ENCODE assay signal across 18 cellular contexts in genomic region chr5:59473611-59474010, GRCh38.
"Had no signal": no experiment of that assay in that cellular context is flagged by ENCODE, and none has a peak within 500 bp of the region (broad histone marks: within the 10 kb centered on the region; RNA-seq: fewer than 3 reads in every experiment).

No MANE protein-coding gene starts in this region.

- H3K9me3 ChIP-seq: adrenal gland had no signal

- H3K27me3 ChIP-seq: adrenal gland, brain microvascular endothelial cell, cardiac muscle cell had no signal

- H3K4me1 ChIP-seq: adrenal gland had no signal

- DNase-seq: activated CD4-positive, alpha-beta T cell treated with anti-CD3 and anti-CD28 coated beads for 4 hours; activated CD8-positive, alpha-beta memory T cell treated with anti-CD3 and anti-CD28 coated beads, Interleukin-2, amount 50 U/mL, for 4 hours; activated CD8-positive, alpha-beta T cell treated with anti-CD3 and anti-CD28 coated beads for 36 hours; activated naive CD4-positive, alpha-beta T cell treated with anti-CD3 and anti-CD28 coated beads, Interleukin-2, amount 50 U/mL, for 16 hours; activated naive CD8-positive, alpha-beta T cell treated with anti-CD3 and anti-CD28 coated beads, Interleukin-2, amount 10 ng/mL, durations not matched to agents 7 days and 5 days; adrenal gland; brain microvascular endothelial cell; Karpas-422; NCI-H1048; NCI-H1930; NCI-H2171; NCI-H2227 treated with DMSO at 0.1 percent for 48 hours; NCI-H446 treated with DMSO at 0.1 percent for 48 hours; NCI-H524 treated with DMSO at 0.1 percent for 48 hours; NCI-H748 treated with DMSO at 0.1 percent for 48 hours had no signal

- H3K27ac ChIP-seq: adrenal gland, brain microvascular endothelial cell, cardiac muscle cell, SK-N-MC had no signal

- H3K4me3 ChIP-seq: adrenal gland, cardiac muscle cell, SK-N-MC had no signal

- ATAC-seq: activated CD4-positive, CD25-positive, alpha-beta regulatory T cell treated with anti-CD3 and anti-CD28 coated beads, Interleukin-2, amount 50 U/mL, for 24 hours; activated CD8-positive, alpha-beta T cell treated with anti-CD3 and anti-CD28 coated beads for 36 hours had no signal

- H3K36me3 ChIP-seq: adrenal gland, brain microvascular endothelial cell, cardiac muscle cell had no signal
